ENCODE assay signal across 12 cellular contexts in the genomic region with DNA sequence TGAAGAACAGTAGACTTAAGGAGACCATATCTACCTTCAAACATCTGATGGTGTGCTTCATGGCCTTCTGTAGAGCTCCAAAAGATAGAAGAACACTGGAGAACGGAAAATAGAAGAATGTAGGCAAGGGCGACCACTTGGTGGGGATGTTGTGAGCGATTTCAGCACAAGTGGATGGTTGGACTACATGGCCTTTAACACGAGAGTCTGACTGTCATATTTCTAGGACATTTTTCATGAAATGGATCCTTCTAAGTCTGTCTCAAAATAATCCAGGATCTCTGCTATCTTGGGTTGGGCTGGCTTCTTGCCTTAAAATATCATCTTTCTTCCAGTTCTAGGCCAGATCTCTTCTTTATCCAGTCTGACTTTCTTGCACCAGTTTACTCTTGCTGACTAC. TPM values are rescaled to one million over a fixed set of nuclear protein-coding genes. Genes with fewer than 3 reads are reported as not detected.
DNase-seq lines count a peak whose midpoint lies in the region; ATAC-seq and TF ChIP-seq lines count a peak whose summit lies in the region.
"Had no signal": no experiment of that assay in that cellular context is flagged by ENCODE, and none has a peak within 500 bp of the region (broad histone marks: within the 10 kb centered on the region; RNA-seq: fewer than 3 reads in every experiment).

No MANE protein-coding gene starts in this region.

- peaks cover 3% of the 10 kb centered on the region for H3K9me3 Mint-ChIP-seq in activated CD4-positive, alpha-beta T cell treated with anti-CD3 and anti-CD28 coated beads, Interleukin-2, amount 10 ng/mL, durations not matched to agents 24 days and 14 days
- peaks cover 23% of the 10 kb centered on the region for H3K9me3 Mint-ChIP-seq in mesothelial cell of epicardium

- intact Hi-C loops in activated CD4-positive, alpha-beta T cell treated with anti-CD3 and anti-CD28 coated beads, Interleukin-2, amount 10 ng/mL, durations not matched to agents 24 days and 14 days (cut with micrococcal nuclease) = loop anchor here (5.0 to 10.0 kb wide), 8 partner anchors 185 to 1935 kb away; a partner anchor contains a TSS
- intact Hi-C loops in gastrocnemius medialis (cut with DNase I; ENCODE audit: low total_unique reads) = loop anchor here (2.0 to 10.0 kb wide), 5 partner anchors 62 to 1375 kb away; no protein-coding TSS in a partner anchor

- TF ChIP-seq CTCF in NB4 (IDR thresholded peaks at IDR 0.05; ENCODE audit: low read depth, low read length) = no peak
- peak; percentile 9 for TF ChIP-seq CTCF in brain microvascular endothelial cell (IDR thresholded peaks at IDR 0.05; ENCODE audit: low read depth, low read length, missing control alignments)
- TF ChIP-seq CTCF in gastrocnemius medialis (IDR thresholded peaks at IDR 0.05 in 4 of 5, conservative IDR thresholded peaks at IDR 0.05 in 1 of 5) = peak in 3 of 5 experiments; percentile 10 to 38 (median 25)
- no peak for TF ChIP-seq CTCF in mesothelial cell of epicardium (IDR thresholded peaks at IDR 0.05; ENCODE audit: unreplicated experiment)

- in situ Hi-C loops in brain microvascular endothelial cell (cut with HindIII; ENCODE audit: low pct_ligation_motif_present, low sequenced_read_pairs) = no loop called here
- in situ Hi-C loops in gastrocnemius medialis (cut with MboI; ENCODE audit: low sequenced_read_pairs in 4 of 4) = loop anchor here in 2 of 4 donors (10.0 to 25.0 kb wide), 2 partner anchors 135 to 187 kb away; no protein-coding TSS in a partner anchor
- in situ Hi-C loops in ACHN (cut with HindIII; ENCODE audit: low pct_ligation_motif_present, low pct_unique_long_range_greater_than_20kb, low sequenced_read_pairs) = no loop called here

- peak in 1 of 2 donors; percentile 11 for ATAC-seq in gastrocnemius medialis

- H3K27ac ChIP-seq in brain microvascular endothelial cell = no peak overlapping the region
- peak overlapping the region; percentile 71 to 96 (median 94) for H3K27ac ChIP-seq in gastrocnemius medialis

- H3K4me1 Mint-ChIP-seq in activated CD4-positive, alpha-beta T cell treated with anti-CD3 and anti-CD28 coated beads, Interleukin-2, amount 10 ng/mL, durations not matched to agents 24 days and 14 days = peaks cover 10% of the 10 kb centered on the region
- peaks cover 16% of the 10 kb centered on the region for H3K4me1 Mint-ChIP-seq in mesothelial cell of epicardium

- peak; percentile 60 for DNase-seq in activated CD4-positive, alpha-beta T cell treated with anti-CD3 and anti-CD28 coated beads, Interleukin-2, amount 10 ng/mL, durations not matched to agents 24 days and 14 days
- no peak for DNase-seq in activated CD4-positive, alpha-beta T cell treated with anti-CD3 and anti-CD28 coated beads, Interleukin-2, amount 50 U/mL, for 1 hour
- DNase-seq in NB4 (ENCODE audit: low read depth) = peak; percentile 61
- no peak for DNase-seq in brain microvascular endothelial cell
- DNase-seq in gastrocnemius medialis = peak; percentile 2 to 36
- DNase-seq in ACHN = no peak
- DNase-seq in H7 = no peak
- no peak for DNase-seq in mesothelial cell of epicardium (ENCODE audit: low spot score in 2 of 2, unreplicated experiment in 2 of 2)
- DNase-seq: aorta, NCI-H1417 had no signal

- H3K9me3 ChIP-seq in gastrocnemius medialis = no peaks in the 10 kb centered on the region
- H3K9me3 ChIP-seq: ovary had no signal

- peaks cover 28% of the 10 kb centered on the region for H3K36me3 Mint-ChIP-seq in activated CD4-positive, alpha-beta T cell treated with anti-CD3 and anti-CD28 coated beads, Interleukin-2, amount 10 ng/mL, durations not matched to agents 24 days and 14 days (ENCODE audit: low read depth)
- H3K36me3 Mint-ChIP-seq in mesothelial cell of epicardium = no peaks in the 10 kb centered on the region
- H3K36me3 Mint-ChIP-seq: CD4-positive, CD25-positive, alpha-beta regulatory T cell had no signal

- H3K27me3 ChIP-seq in brain microvascular endothelial cell (replicated peaks) (no peaks in the 10 kb centered on the region), gastrocnemius medialis (no peaks in the 10 kb centered on the region), H7 (ENCODE audit: control insufficient read depth, insufficient read depth, low read length) (no peaks in the 10 kb centered on the region)
- H3K27me3 ChIP-seq: ovary had no signal

- peaks cover 0 to 7% of the 10 kb centered on the region in 2 donors for H3K4me1 ChIP-seq in gastrocnemius medialis

- TF ChIP-seq POLR2A in NB4 (IDR thresholded peaks at IDR 0.05; ENCODE audit: extremely low read depth, insufficient read length) (no peak), gastrocnemius medialis (IDR thresholded peaks at IDR 0.05) (no peak)

- H3K4me3 ChIP-seq in NB4 (ENCODE audit: low read depth, low read length) = no peak overlapping the region
- no peak overlapping the region for H3K4me3 ChIP-seq in brain microvascular endothelial cell (ENCODE audit: low read depth, low read length)
- no peak overlapping the region for H3K4me3 ChIP-seq in gastrocnemius medialis
- H3K4me3 ChIP-seq in H7 (ENCODE audit: insufficient read depth, low read depth, low read length) = no peak overlapping the region
- H3K4me3 ChIP-seq: ovary had no signal

- H3K36me3 ChIP-seq in brain microvascular endothelial cell (replicated peaks) (no peaks in the 10 kb centered on the region), gastrocnemius medialis (no peaks in the 10 kb centered on the region), H7 (replicated peaks; ENCODE audit: control insufficient read depth, insufficient read depth, low read length) (peaks cover 3% of the 10 kb centered on the region)
- H3K36me3 ChIP-seq: ovary had no signal

- H3K4me3 Mint-ChIP-seq in activated CD4-positive, alpha-beta T cell treated with anti-CD3 and anti-CD28 coated beads, Interleukin-2, amount 10 ng/mL, durations not matched to agents 24 days and 14 days = no peak overlapping the region
- no peak overlapping the region for H3K4me3 Mint-ChIP-seq in mesothelial cell of epicardium

- H3K27me3 Mint-ChIP-seq in activated CD4-positive, alpha-beta T cell treated with anti-CD3 and anti-CD28 coated beads, Interleukin-2, amount 10 ng/mL, durations not matched to agents 24 days and 14 days = no peaks in the 10 kb centered on the region
- H3K27me3 Mint-ChIP-seq in mesothelial cell of epicardium (ENCODE audit: low read depth) = no peaks in the 10 kb centered on the region

- no peak overlapping the region for H3K27ac Mint-ChIP-seq in activated CD4-positive, alpha-beta T cell treated with anti-CD3 and anti-CD28 coated beads, Interleukin-2, amount 10 ng/mL, durations not matched to agents 24 days and 14 days
- no peak overlapping the region for H3K27ac Mint-ChIP-seq in mesothelial cell of epicardium
- H3K27ac Mint-ChIP-seq: CD4-positive, CD25-positive, alpha-beta regulatory T cell had no signal

RNA-seq across cellular contexts. Expression of a gene that starts 1.3 kb away (rescaled TPM):
- total RNA-seq in activated CD4-positive, alpha-beta T cell treated with anti-CD3 and anti-CD28 coated beads, Interleukin-2, amount 10 ng/mL, durations not matched to agents 24 days and 14 days = 104 and 108 TPM in 2 replicates
- total RNA-seq in gastrocnemius medialis (100 to 1,000 TPM; 112 to 173 (median 117) TPM), mesothelial cell of epicardium (21.4 to 24.0 TPM (median 22.0 TPM) in 3 replicates)
- total RNA-seq in H7 (2014; rRNA removed; shearing (Covaris generic)) = 212 and 232 TPM in 2 replicates

Comparison
In these comparisons a context has a peak if more than half of its experiments do, and no peak if none do; other contexts are left out.
1. DNase-seq: peak in activated CD4-positive, alpha-beta T cell treated with anti-CD3 and anti-CD28 coated beads, Interleukin-2, amount 10 ng/mL, durations not matched to agents 24 days and 14 days (single experiment), NB4 (single experiment) and gastrocnemius medialis (2 of 2); none in activated CD4-positive, alpha-beta T cell treated with anti-CD3 and anti-CD28 coated beads, Interleukin-2, amount 50 U/mL, for 1 hour (single experiment), brain microvascular endothelial cell (single experiment), ACHN (single experiment), H7 (single experiment) and mesothelial cell of epicardium (0 of 2).
2. CTCF ChIP-seq: peak in brain microvascular endothelial cell (single experiment) and gastrocnemius medialis (3 of 5); none in NB4 (single experiment) and mesothelial cell of epicardium (single experiment).